Comparison of ENCODE assay signal across 1 cellular context in the genomic region with DNA sequence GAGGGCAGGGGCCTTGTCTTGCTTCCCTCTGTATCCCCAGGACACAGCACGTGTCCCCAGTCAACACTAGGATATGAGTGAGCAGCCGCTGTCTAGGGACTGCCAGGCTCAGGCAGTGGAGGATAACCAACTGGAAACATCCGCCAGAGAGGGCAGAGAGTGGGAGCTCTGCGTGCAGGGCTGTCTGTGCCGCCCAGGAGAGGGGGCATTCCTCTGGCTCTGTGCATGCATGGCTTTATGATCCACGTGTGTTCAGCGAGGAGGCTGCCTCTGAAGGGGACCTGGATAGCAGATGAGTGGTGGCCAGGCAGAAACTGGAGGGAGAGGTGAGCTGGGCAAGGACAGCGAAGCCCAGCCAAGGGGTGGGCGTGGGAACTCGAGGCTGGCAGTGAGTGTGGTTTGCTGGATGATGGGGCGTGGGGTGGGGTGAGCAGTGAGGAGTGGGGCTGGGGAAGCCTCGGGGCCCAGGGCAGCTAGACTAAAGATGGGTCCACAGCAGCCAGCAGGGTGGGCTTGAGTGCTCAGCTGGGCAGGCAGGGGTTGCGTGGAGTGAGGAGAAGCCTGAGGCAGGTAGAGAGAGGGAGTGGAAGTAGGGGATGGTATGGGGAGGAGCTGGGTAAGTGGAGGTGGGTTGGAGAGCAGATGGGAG.
TF ChIP-seq lines count a peak whose summit lies in the region.

No MANE protein-coding gene starts in this region.

TF ChIP-seq in SK-N-SH, 30 proteins besides CTCF, POLR2A, EP300 and RAD21 (continued from another document):
- TF ChIP-seq, protein P1, sequence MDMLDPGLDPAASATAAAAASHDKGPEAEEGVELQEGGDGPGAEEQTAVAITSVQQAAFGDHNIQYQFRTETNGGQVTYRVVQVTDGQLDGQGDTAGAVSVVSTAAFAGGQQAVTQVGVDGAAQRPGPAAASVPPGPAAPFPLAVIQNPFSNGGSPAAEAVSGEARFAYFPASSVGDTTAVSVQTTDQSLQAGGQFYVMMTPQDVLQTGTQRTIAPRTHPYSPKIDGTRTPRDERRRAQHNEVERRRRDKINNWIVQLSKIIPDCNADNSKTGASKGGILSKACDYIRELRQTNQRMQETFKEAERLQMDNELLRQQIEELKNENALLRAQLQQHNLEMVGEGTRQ (IDR thresholded peaks at IDR 0.05; ENCODE audit: borderline replicate concordance, low read depth, low read length) = no peak
- no peak for TF ChIP-seq YY1 (IDR thresholded peaks at IDR 0.05; ENCODE audit: low read depth)
- TF ChIP-seq PBX3 (IDR thresholded peaks at IDR 0.05) = no peak
- TF ChIP-seq FOSL2 (IDR thresholded peaks at IDR 0.05; ENCODE audit: borderline replicate concordance, low read depth) = no peak
- no peak for TF ChIP-seq JUND (IDR thresholded peaks at IDR 0.05)
- TF ChIP-seq, protein P2, sequence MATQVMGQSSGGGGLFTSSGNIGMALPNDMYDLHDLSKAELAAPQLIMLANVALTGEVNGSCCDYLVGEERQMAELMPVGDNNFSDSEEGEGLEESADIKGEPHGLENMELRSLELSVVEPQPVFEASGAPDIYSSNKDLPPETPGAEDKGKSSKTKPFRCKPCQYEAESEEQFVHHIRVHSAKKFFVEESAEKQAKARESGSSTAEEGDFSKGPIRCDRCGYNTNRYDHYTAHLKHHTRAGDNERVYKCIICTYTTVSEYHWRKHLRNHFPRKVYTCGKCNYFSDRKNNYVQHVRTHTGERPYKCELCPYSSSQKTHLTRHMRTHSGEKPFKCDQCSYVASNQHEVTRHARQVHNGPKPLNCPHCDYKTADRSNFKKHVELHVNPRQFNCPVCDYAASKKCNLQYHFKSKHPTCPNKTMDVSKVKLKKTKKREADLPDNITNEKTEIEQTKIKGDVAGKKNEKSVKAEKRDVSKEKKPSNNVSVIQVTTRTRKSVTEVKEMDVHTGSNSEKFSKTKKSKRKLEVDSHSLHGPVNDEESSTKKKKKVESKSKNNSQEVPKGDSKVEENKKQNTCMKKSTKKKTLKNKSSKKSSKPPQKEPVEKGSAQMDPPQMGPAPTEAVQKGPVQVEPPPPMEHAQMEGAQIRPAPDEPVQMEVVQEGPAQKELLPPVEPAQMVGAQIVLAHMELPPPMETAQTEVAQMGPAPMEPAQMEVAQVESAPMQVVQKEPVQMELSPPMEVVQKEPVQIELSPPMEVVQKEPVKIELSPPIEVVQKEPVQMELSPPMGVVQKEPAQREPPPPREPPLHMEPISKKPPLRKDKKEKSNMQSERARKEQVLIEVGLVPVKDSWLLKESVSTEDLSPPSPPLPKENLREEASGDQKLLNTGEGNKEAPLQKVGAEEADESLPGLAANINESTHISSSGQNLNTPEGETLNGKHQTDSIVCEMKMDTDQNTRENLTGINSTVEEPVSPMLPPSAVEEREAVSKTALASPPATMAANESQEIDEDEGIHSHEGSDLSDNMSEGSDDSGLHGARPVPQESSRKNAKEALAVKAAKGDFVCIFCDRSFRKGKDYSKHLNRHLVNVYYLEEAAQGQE (IDR thresholded peaks at IDR 0.05; ENCODE audit: low read depth, low read length) = no peak
- TF ChIP-seq SMC3 (IDR thresholded peaks at IDR 0.05; ENCODE audit: low read depth, low read length) = no peak
- TF ChIP-seq NFIC (IDR thresholded peaks at IDR 0.05; ENCODE audit: borderline replicate concordance) = no peak
